17 cellular contexts compared by ENCODE assay signal in genomic region chr20:50874111-50874757, GRCh38.
"Had no signal": no experiment of that assay in that cellular context is flagged by ENCODE, and none has a peak within 500 bp of the region (broad histone marks: within the 10 kb centered on the region; RNA-seq: fewer than 3 reads in every experiment).

No MANE protein-coding gene starts in this region.

- DNase-seq: activated CD4-positive, alpha-beta T cell treated with anti-CD3 and anti-CD28 coated beads, Interleukin-2, amount 50 U/mL, for 4 hours; activated CD8-positive, alpha-beta memory T cell treated with anti-CD3 and anti-CD28 coated beads, Interleukin-2, amount 10 ng/mL, durations not matched to agents 7 days and 5 days; activated gamma-delta T cell; activated T-cell treated with anti-CD3 and anti-CD28 coated beads, Interleukin-2, amount 50 U/mL, for 4 hours; anterior cingulate cortex; mucosa of descending colon; stimulated activated CD4-positive, alpha-beta T cell treated with anti-CD3 and anti-CD28 coated beads, Interleukin-4, amount 100 ng/mL, for 1 hour; T-helper 17 cell had no signal

- H3K27ac ChIP-seq: breast epithelium, dorsolateral prefrontal cortex, esophagus muscularis mucosa, ovary, tibial nerve had no signal

- H3K4me3 Mint-ChIP-seq: activated CD8-positive, alpha-beta memory T cell treated with anti-CD3 and anti-CD28 coated beads, Interleukin-2, amount 10 ng/mL, durations not matched to agents 7 days and 5 days; activated naive CD8-positive, alpha-beta T cell; activated T-cell treated with anti-CD3 and anti-CD28 coated beads, Interleukin-2, amount 50 U/mL, for 4 hours; natural killer cell treated with Interleukin-12 subunit alpha and Interleukin-12 subunit beta and Interleukin-15 and Interleukin-18, amount 100 ng/mL, for 72 hours; T-helper 17 cell had no signal

- H3K36me3 ChIP-seq: breast epithelium, ovary had no signal

- H3K9me3 ChIP-seq: breast epithelium, esophagus muscularis mucosa, mucosa of descending colon, ovary, tibial nerve had no signal

- H3K36me3 Mint-ChIP-seq: activated naive CD8-positive, alpha-beta T cell; natural killer cell treated with Interleukin-12 subunit alpha and Interleukin-12 subunit beta and Interleukin-15 and Interleukin-18, amount 100 ng/mL, for 72 hours had no signal

- H3K9me3 Mint-ChIP-seq: activated T-cell treated with anti-CD3 and anti-CD28 coated beads, Interleukin-2, amount 50 U/mL, for 4 hours; natural killer cell treated with Interleukin-12 subunit alpha and Interleukin-12 subunit beta and Interleukin-15 and Interleukin-18, amount 100 ng/mL, for 72 hours had no signal

- H3K27ac Mint-ChIP-seq: activated CD8-positive, alpha-beta memory T cell treated with anti-CD3 and anti-CD28 coated beads, Interleukin-2, amount 10 ng/mL, durations not matched to agents 7 days and 5 days; natural killer cell treated with Interleukin-12 subunit alpha and Interleukin-12 subunit beta and Interleukin-15 and Interleukin-18, amount 100 ng/mL, for 72 hours; T-helper 17 cell had no signal

- H3K27me3 Mint-ChIP-seq: activated CD8-positive, alpha-beta memory T cell treated with anti-CD3 and anti-CD28 coated beads, Interleukin-2, amount 10 ng/mL, durations not matched to agents 7 days and 5 days; activated naive CD8-positive, alpha-beta T cell; natural killer cell treated with Interleukin-12 subunit alpha and Interleukin-12 subunit beta and Interleukin-15 and Interleukin-18, amount 100 ng/mL, for 72 hours; T-helper 17 cell had no signal

- H3K4me1 ChIP-seq: breast epithelium, esophagus muscularis mucosa, tibial nerve had no signal

- H3K4me1 Mint-ChIP-seq: activated CD8-positive, alpha-beta memory T cell treated with anti-CD3 and anti-CD28 coated beads, Interleukin-2, amount 10 ng/mL, durations not matched to agents 7 days and 5 days; T-helper 17 cell had no signal

- ATAC-seq: activated CD4-positive, CD25-positive, alpha-beta regulatory T cell treated with anti-CD3 and anti-CD28 coated beads, Interleukin-2, amount 50 U/mL, for 24 hours; activated CD8-positive, alpha-beta memory T cell treated with anti-CD3 and anti-CD28 coated beads, Interleukin-2, amount 10 ng/mL, durations not matched to agents 7 days and 5 days; activated T-cell treated with anti-CD3 and anti-CD28 coated beads, Interleukin-2, amount 50 U/mL, for 4 hours; mucosa of descending colon; T-helper 17 cell had no signal

- H3K27me3 ChIP-seq: breast epithelium, dorsolateral prefrontal cortex, esophagus muscularis mucosa, ovary, tibial nerve had no signal

- H3K4me3 ChIP-seq: breast epithelium, dorsolateral prefrontal cortex, esophagus muscularis mucosa, lung, mucosa of descending colon, ovary, tibial nerve had no signal
